ENCODE assay signal across 26 cellular contexts in the genomic region with DNA sequence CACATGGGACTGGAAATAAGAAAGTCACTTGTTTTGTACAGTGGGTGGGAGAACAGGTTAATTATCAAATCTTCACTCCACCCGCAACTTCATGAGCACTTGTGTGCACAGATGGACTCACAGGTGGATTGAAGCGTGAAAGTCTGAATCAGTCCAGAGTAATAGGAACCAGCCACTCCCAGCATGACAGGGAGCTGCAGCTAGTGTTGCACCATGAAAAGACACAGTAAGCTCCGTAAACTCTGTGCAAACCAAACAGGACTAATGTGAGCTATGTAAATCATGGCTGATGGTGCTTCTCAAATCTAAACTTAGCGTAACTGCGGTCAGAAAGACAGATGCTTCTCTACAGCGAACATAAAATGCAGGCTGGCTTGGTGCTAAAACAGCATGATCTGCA.
DNase-seq lines count a peak whose midpoint lies in the region; ATAC-seq and TF ChIP-seq lines count a peak whose summit lies in the region.
"Had no signal": no experiment of that assay in that cellular context is flagged by ENCODE, and none has a peak within 500 bp of the region (broad histone marks: within the 10 kb centered on the region; RNA-seq: fewer than 3 reads in every experiment).

No MANE protein-coding gene starts in this region.

- no peaks in the 10 kb centered on the region for H3K27me3 ChIP-seq in thyroid gland
- no peaks in the 10 kb centered on the region for H3K27me3 ChIP-seq in colonic mucosa
- H3K27me3 ChIP-seq: BLaER1, gastrocnemius medialis, vagina had no signal

- intact Hi-C loops in thyroid gland (cut with DNase I) (no loop called here), colonic mucosa (cut with DNase I) (no loop called here)

- no peak for ATAC-seq in GM18867 (IDR thresholded peaks at IDR 0.05; ENCODE audit: unreplicated experiment)
- ATAC-seq: activated naive CD8-positive, alpha-beta T cell treated with anti-CD3 and anti-CD28 coated beads, Interleukin-2, amount 50 U/mL, for 24 hours; gastrocnemius medialis; natural killer cell; stimulated activated memory B cell treated with anti-CD40 and anti-IgM and Interleukin-4, amounts not matched to agents 10 μg/mL and 1 μg/mL and 100 μg/mL, for 72 hours had no signal

- peak overlapping the region; percentile 9 for H3K4me3 ChIP-seq in epithelial cell of proximal tubule (ENCODE audit: low read depth, low read length)
- no peak overlapping the region for H3K4me3 ChIP-seq in thyroid gland (replicated peaks in 1 of 3)
- no peak overlapping the region for H3K4me3 ChIP-seq in colonic mucosa
- H3K4me3 ChIP-seq: BLaER1, gastrocnemius medialis, vagina had no signal

- no peaks in the 10 kb centered on the region for H3K36me3 ChIP-seq in thyroid gland
- no peaks in the 10 kb centered on the region for H3K36me3 ChIP-seq in colonic mucosa
- H3K36me3 ChIP-seq: BLaER1, gastrocnemius medialis, vagina had no signal

- DNase-seq in NCI-H510A treated with DMSO at 0.1 percent for 48 hours (lab: John Stamatoyannopoulos, UW), result peak; percentile 7
- no peak for DNase-seq in NCI-H510A (lab: John Stamatoyannopoulos, UW)
- peak; percentile 85 for DNase-seq in NCI-H345 (lab: John Stamatoyannopoulos, UW)
- peak; percentile 62 for DNase-seq in epithelial cell of proximal tubule (ENCODE audit: low read depth)
- peak; percentile 13 to 41 for DNase-seq in thyroid gland
- no peak for DNase-seq in colonic mucosa
- no peak for DNase-seq in RKO (ENCODE audit: low spot score)
- DNase-seq: activated CD4-positive, alpha-beta memory T cell treated with anti-CD3 and anti-CD28 coated beads, Interleukin-2, amount 10 ng/mL, durations not matched to agents 7 days and 5 days; activated gamma-delta T cell; activated naive CD8-positive, alpha-beta T cell treated with anti-CD3 and anti-CD28 coated beads, Interleukin-2, amount 50 U/mL, for 24 hours; COR-L47; effector CD4-positive, alpha-beta T cell; gastrocnemius medialis; HFFc6; hypothalamus; IMR-90; midbrain; natural killer cell; NCI-H1092; NCI-H226; SHP77 treated with DMSO at 0.1 percent for 48 hours; stimulated activated CD4-positive, alpha-beta T cell treated with anti-CD3 and anti-CD28 coated beads, Interleukin-2, amount 100 ng/mL, for 48 hours had no signal

- 31 to 56% methylated on average over 6 of the region's 6 CpGs for WGBS in thyroid gland, 2 donors

- H3K9me3 ChIP-seq in thyroid gland (no peaks in the 10 kb centered on the region), colonic mucosa (no peaks in the 10 kb centered on the region)
- H3K9me3 ChIP-seq: BLaER1, gastrocnemius medialis, vagina had no signal

- H3K27ac ChIP-seq in thyroid gland (no peak overlapping the region), colonic mucosa (no peak overlapping the region)
- H3K27ac ChIP-seq: BLaER1, gastrocnemius medialis, vagina had no signal

- no peak for TF ChIP-seq POLR2A in thyroid gland (IDR thresholded peaks at IDR 0.05)

- H3K4me1 ChIP-seq in thyroid gland, result peaks cover 4 to 5% of the 10 kb centered on the region in 2 donors
- no peaks in the 10 kb centered on the region for H3K4me1 ChIP-seq in colonic mucosa
- H3K4me1 ChIP-seq: BLaER1, gastrocnemius medialis, vagina had no signal

- no peak for TF ChIP-seq CTCF in epithelial cell of proximal tubule (conservative IDR thresholded peaks at IDR 0.05; ENCODE audit: low read depth, low read length)
- no peak for TF ChIP-seq CTCF in thyroid gland (IDR thresholded peaks at IDR 0.05)
- no peak for TF ChIP-seq CTCF in colonic mucosa (IDR thresholded peaks at IDR 0.05)

- H3K9ac ChIP-seq in colonic mucosa (ENCODE audit: low read depth in 2 of 2, low read length in 2 of 2), result no peak overlapping the region
- H3K9ac ChIP-seq: BLaER1 had no signal

Comparison
In these comparisons a context has a peak if more than half of its experiments do, and no peak if none do; other contexts are left out.
1. DNase-seq: peak in NCI-H510A treated with DMSO at 0.1 percent for 48 hours (single experiment), NCI-H345 (single experiment), epithelial cell of proximal tubule (single experiment) and thyroid gland (2 of 2); none in NCI-H510A (single experiment), colonic mucosa (single experiment) and RKO (single experiment).